ENCODE assay signal across 23 cellular contexts in the genomic region with DNA sequence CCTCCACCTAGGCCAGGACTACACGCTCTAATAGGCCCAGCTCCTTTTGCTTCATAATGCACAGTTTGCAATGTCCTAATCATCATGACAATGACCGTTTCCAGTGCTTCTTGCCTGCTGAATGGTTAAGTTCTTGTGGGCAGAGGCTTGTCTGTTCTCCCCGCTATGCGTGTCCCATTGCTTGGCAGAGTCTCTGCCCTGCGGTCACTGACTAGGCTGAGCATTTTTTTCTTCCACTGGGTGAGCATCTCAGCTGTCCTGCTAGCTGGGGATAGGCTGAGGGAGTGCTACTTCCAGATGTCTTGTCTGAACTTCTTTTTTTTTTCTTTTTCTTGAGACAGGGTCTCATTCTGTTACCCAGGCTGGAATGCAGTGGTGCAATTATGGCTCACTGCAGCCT.
DNase-seq lines count a peak whose midpoint lies in the region; ATAC-seq and TF ChIP-seq lines count a peak whose summit lies in the region.
"Had no signal": no experiment of that assay in that cellular context is flagged by ENCODE, and none has a peak within 500 bp of the region (broad histone marks: within the 10 kb centered on the region; RNA-seq: fewer than 3 reads in every experiment).

No MANE protein-coding gene starts in this region.

- intact Hi-C loops in spleen (cut with DNase I; ENCODE audit: low total_unique reads): no loop called here
- intact Hi-C loops in activated naive CD4-positive, alpha-beta T cell treated with anti-CD3 and anti-CD28 coated beads for 36 hours (cut with micrococcal nuclease): no loop called here

- POLR2A ChIA-PET in HEK293 (lab: Yijun Ruan, JAX): no interaction called here

- H3K27ac ChIP-seq in HEK293 (ENCODE audit: extremely low read depth, low read depth, low read length) (0 out of 2 replicates have a peak overlapping the region, but pooled peaks have one; percentile 31), spleen (no peak overlapping the region)
- H3K27ac ChIP-seq: SJCRH30 had no signal

- CTCF ChIA-PET in HEK293 (lab: Yijun Ruan, JAX): interaction anchor here (0.7 kb wide), 1 partner anchor 9 kb away, joined by 3 read pairs; no protein-coding TSS in a partner anchor
- CTCF ChIA-PET in activated naive CD4-positive, alpha-beta T cell treated with anti-CD3 and anti-CD28 coated beads for 36 hours (lab: Charles Lee): no interaction called here

- H3K27me3 ChIP-seq in spleen (replicated peaks in 1 of 7): no peaks in the 10 kb centered on the region

- H3K4me1 ChIP-seq in HEK293 (ENCODE audit: control insufficient read depth, insufficient read depth, low read length) (no peaks in the 10 kb centered on the region), spleen (no peaks in the 10 kb centered on the region)
- H3K4me1 ChIP-seq: SJCRH30 had no signal

- DNase-seq in EH (ENCODE audit: low read depth) (peak; percentile 59), fibroblast of gingiva (ENCODE audit: low read depth) (peak; percentile 50), spleen (peak; percentile 11)
- no peak for DNase-seq in activated effector memory CD4-positive, alpha-beta T cell treated with anti-CD3 and anti-CD28 coated beads, Interleukin-2, amount 50 U/mL, for 16 hours
- DNase-seq in activated naive CD4-positive, alpha-beta T cell treated with anti-CD3 and anti-CD28 coated beads for 36 hours: no peak
- DNase-seq: ACHN; CD4-positive, CD25-positive, alpha-beta regulatory T cell; COR-L47; DMS 273 treated with DMSO at 0.1 percent for 48 hours; DND-41; GOT3; KG1; NCI-H1048; NCI-H1436; NCI-H1930; NCI-H226; NCI-H524 treated with DMSO at 0.1 percent for 48 hours; PC-3; RPMI8226; SJCRH30 had no signal

- no peak overlapping the region for H3K4me3 Mint-ChIP-seq in activated naive CD4-positive, alpha-beta T cell treated with anti-CD3 and anti-CD28 coated beads for 36 hours
- H3K4me3 Mint-ChIP-seq: B cell; CD4-positive, CD25-positive, alpha-beta regulatory T cell had no signal

- H3K36me3 Mint-ChIP-seq in activated naive CD4-positive, alpha-beta T cell treated with anti-CD3 and anti-CD28 coated beads for 36 hours (ENCODE audit: low read depth): no peaks in the 10 kb centered on the region
- H3K36me3 Mint-ChIP-seq: CD4-positive, CD25-positive, alpha-beta regulatory T cell had no signal

- no peaks in the 10 kb centered on the region; the same call in none of the 2 replicates for H3K9me3 ChIP-seq in HEK293 (ENCODE audit: control insufficient read depth, insufficient read depth, low read depth, low read length)
- no peaks in the 10 kb centered on the region for H3K9me3 ChIP-seq in spleen
- H3K9me3 ChIP-seq: SJCRH30 had no signal

- H3K4me3 ChIP-seq in HEK293 (ENCODE audit: low read depth, low read length) (no peak overlapping the region), spleen (no peak overlapping the region)
- H3K4me3 ChIP-seq: SJCRH30 had no signal

- TF ChIP-seq CTCF in HEK293 (tag by site-specific recombination; IDR thresholded peaks at IDR 0.05) (no peak), spleen (IDR thresholded peaks at IDR 0.05 in 8 of 11, conservative IDR thresholded peaks at IDR 0.05 in 3 of 11) (no peak)

- no peaks in the 10 kb centered on the region for H3K9me3 Mint-ChIP-seq in activated naive CD4-positive, alpha-beta T cell treated with anti-CD3 and anti-CD28 coated beads for 36 hours

- TF ChIP-seq POLR2A in spleen (IDR thresholded peaks at IDR 0.05): no peak

- no peak for ATAC-seq in HG03442 (IDR thresholded peaks at IDR 0.05; ENCODE audit: unreplicated experiment)
- ATAC-seq: PC-3 had no signal

- H3K27ac Mint-ChIP-seq in activated naive CD4-positive, alpha-beta T cell treated with anti-CD3 and anti-CD28 coated beads for 36 hours: no peak overlapping the region
- H3K27ac Mint-ChIP-seq: B cell; CD4-positive, CD25-positive, alpha-beta regulatory T cell had no signal

- 66 to 82% (median 68%) methylated on average over 5 of the region's 5 CpGs for WGBS in spleen, 5 donors

- H3K4me1 Mint-ChIP-seq in activated naive CD4-positive, alpha-beta T cell treated with anti-CD3 and anti-CD28 coated beads for 36 hours (ENCODE audit: low read depth): no peaks in the 10 kb centered on the region
- H3K4me1 Mint-ChIP-seq: B cell; CD4-positive, CD25-positive, alpha-beta regulatory T cell had no signal

- H3K27me3 Mint-ChIP-seq in activated naive CD4-positive, alpha-beta T cell treated with anti-CD3 and anti-CD28 coated beads for 36 hours (ENCODE audit: low read depth): no peaks in the 10 kb centered on the region
- H3K27me3 Mint-ChIP-seq: B cell had no signal

- H3K36me3 ChIP-seq in HEK293 (ENCODE audit: control insufficient read depth in 2 of 2, insufficient read depth in 1 of 2, low read length in 2 of 2): no peaks in the 10 kb centered on the region
- H3K36me3 ChIP-seq in spleen: no peaks in the 10 kb centered on the region
- H3K36me3 ChIP-seq: SJCRH30 had no signal

TF ChIP-seq in HEK293, 187 proteins besides CTCF, POLR2A, EP300 and RAD21:
- TF ChIP-seq ZNF830 (tag by site-specific recombination; IDR thresholded peaks at IDR 0.05; ENCODE audit: low read depth): no peak
- no peak for TF ChIP-seq ZNF510 (tag by site-specific recombination; IDR thresholded peaks at IDR 0.05; ENCODE audit: insufficient replicate concordance)
- TF ChIP-seq, protein P1, sequence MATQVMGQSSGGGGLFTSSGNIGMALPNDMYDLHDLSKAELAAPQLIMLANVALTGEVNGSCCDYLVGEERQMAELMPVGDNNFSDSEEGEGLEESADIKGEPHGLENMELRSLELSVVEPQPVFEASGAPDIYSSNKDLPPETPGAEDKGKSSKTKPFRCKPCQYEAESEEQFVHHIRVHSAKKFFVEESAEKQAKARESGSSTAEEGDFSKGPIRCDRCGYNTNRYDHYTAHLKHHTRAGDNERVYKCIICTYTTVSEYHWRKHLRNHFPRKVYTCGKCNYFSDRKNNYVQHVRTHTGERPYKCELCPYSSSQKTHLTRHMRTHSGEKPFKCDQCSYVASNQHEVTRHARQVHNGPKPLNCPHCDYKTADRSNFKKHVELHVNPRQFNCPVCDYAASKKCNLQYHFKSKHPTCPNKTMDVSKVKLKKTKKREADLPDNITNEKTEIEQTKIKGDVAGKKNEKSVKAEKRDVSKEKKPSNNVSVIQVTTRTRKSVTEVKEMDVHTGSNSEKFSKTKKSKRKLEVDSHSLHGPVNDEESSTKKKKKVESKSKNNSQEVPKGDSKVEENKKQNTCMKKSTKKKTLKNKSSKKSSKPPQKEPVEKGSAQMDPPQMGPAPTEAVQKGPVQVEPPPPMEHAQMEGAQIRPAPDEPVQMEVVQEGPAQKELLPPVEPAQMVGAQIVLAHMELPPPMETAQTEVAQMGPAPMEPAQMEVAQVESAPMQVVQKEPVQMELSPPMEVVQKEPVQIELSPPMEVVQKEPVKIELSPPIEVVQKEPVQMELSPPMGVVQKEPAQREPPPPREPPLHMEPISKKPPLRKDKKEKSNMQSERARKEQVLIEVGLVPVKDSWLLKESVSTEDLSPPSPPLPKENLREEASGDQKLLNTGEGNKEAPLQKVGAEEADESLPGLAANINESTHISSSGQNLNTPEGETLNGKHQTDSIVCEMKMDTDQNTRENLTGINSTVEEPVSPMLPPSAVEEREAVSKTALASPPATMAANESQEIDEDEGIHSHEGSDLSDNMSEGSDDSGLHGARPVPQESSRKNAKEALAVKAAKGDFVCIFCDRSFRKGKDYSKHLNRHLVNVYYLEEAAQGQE (tag by site-specific recombination; IDR thresholded peaks at IDR 0.05): no peak
- TF ChIP-seq ZNF248 (tag by site-specific recombination; IDR thresholded peaks at IDR 0.05): no peak
- no peak for TF ChIP-seq PBX3 (CRISPR knock-in tag; IDR thresholded peaks at IDR 0.05)
- no peak for TF ChIP-seq ZNF24 (tag by site-specific recombination; IDR thresholded peaks at IDR 0.05)
- no peak for TF ChIP-seq ZNF350 (tag by site-specific recombination; IDR thresholded peaks at IDR 0.05)

Comparison
In these comparisons a context has a peak if more than half of its experiments do, and no peak if none do; other contexts are left out.
1. DNase-seq: peak in EH (single experiment), fibroblast of gingiva (single experiment) and spleen (single experiment); none in activated effector memory CD4-positive, alpha-beta T cell treated with anti-CD3 and anti-CD28 coated beads, Interleukin-2, amount 50 U/mL, for 16 hours (single experiment) and activated naive CD4-positive, alpha-beta T cell treated with anti-CD3 and anti-CD28 coated beads for 36 hours (single experiment).